Comparison of ENCODE assay signal across 25 cellular contexts in genomic region chr22:41913040-41913719, GRCh38. TPM values are rescaled to one million over a fixed set of nuclear protein-coding genes. Genes with fewer than 3 reads are reported as not detected.
DNase-seq lines count a peak whose midpoint lies in the region; ATAC-seq and TF ChIP-seq lines count a peak whose summit lies in the region.
"Had no signal": no experiment of that assay in that cellular context is flagged by ENCODE, and none has a peak within 500 bp of the region (broad histone marks: within the 10 kb centered on the region; RNA-seq: fewer than 3 reads in every experiment).

No MANE protein-coding gene starts in this region.

- no peak overlapping the region for H3K27ac Mint-ChIP-seq in activated naive CD4-positive, alpha-beta T cell treated with anti-CD3 and anti-CD28 coated beads, Interleukin-2, amount 50 U/mL, for 24 hours
- H3K27ac Mint-ChIP-seq in activated B cell treated with CpG ODN at 0.5 μM for 24 hours: peak overlapping the region; percentile 41
- peak overlapping the region; percentile 86 for H3K27ac Mint-ChIP-seq in memory B cell
- no peak overlapping the region for H3K27ac Mint-ChIP-seq in stimulated activated naive CD8-positive, alpha-beta T cell treated with anti-CD3 and anti-CD28 coated beads, Interleukin-15, Interleukin-2, amounts not matched to agents 100 ng/mL and 50 ng/mL, for 24 hours

- DNase-seq in activated naive CD4-positive, alpha-beta T cell (lab: John Stamatoyannopoulos, UW): no peak
- DNase-seq in activated B cell treated with CpG ODN at 0.5 μM for 24 hours: no peak
- DNase-seq in memory B cell (ENCODE audit: low spot score in 2 of 2): peak in 1 of 2 donors; percentile 27
- no peak for DNase-seq in COR-L47 (lab: John Stamatoyannopoulos, UW)
- DNase-seq: activated CD4-positive, alpha-beta T cell treated with anti-CD3 and anti-CD28 coated beads for 1 hour; activated CD8-positive, alpha-beta memory T cell treated with anti-CD3 and anti-CD28 coated beads, Interleukin-2, amount 50 U/mL, for 48 hours; amygdala; central memory CD4-positive, alpha-beta T cell; NCI-H1048; NCI-H2107; NCI-H526; SIG-M5; sigmoid colon; stimulated activated CD4-positive, alpha-beta T cell treated with anti-CD3 and anti-CD28 coated beads, Interleukin-1b, Interleukin-23, amount 100 ng/mL, for 48 hours; T-helper 9 cell; testis had no signal

- CTCF ChIA-PET in activated B cell treated with CpG ODN at 0.5 μM for 24 hours (lab: Charles Lee): interaction anchor here (2.5 kb wide), 1 partner anchor 27 kb away, joined by 10 read pairs; no protein-coding TSS in a partner anchor

- H3K27me3 Mint-ChIP-seq in activated naive CD4-positive, alpha-beta T cell treated with anti-CD3 and anti-CD28 coated beads, Interleukin-2, amount 50 U/mL, for 24 hours: peaks cover 26% of the 10 kb centered on the region
- H3K27me3 Mint-ChIP-seq in activated B cell treated with CpG ODN at 0.5 μM for 24 hours (peaks cover 10% of the 10 kb centered on the region), memory B cell (peaks cover 10% of the 10 kb centered on the region)
- peaks cover 41% of the 10 kb centered on the region for H3K27me3 Mint-ChIP-seq in stimulated activated naive CD8-positive, alpha-beta T cell treated with anti-CD3 and anti-CD28 coated beads, Interleukin-15, Interleukin-2, amounts not matched to agents 100 ng/mL and 50 ng/mL, for 24 hours

- TF ChIP-seq CTCF in activated B cell treated with CpG ODN at 0.5 μM for 24 hours (IDR thresholded peaks at IDR 0.05): no peak

- H3K36me3 Mint-ChIP-seq in activated naive CD4-positive, alpha-beta T cell treated with anti-CD3 and anti-CD28 coated beads, Interleukin-2, amount 50 U/mL, for 24 hours: no peaks in the 10 kb centered on the region
- H3K36me3 Mint-ChIP-seq in activated B cell treated with CpG ODN at 0.5 μM for 24 hours (ENCODE audit: low read depth) (no peaks in the 10 kb centered on the region), memory B cell (peaks cover 1% of the 10 kb centered on the region)
- no peaks in the 10 kb centered on the region for H3K36me3 Mint-ChIP-seq in stimulated activated naive CD8-positive, alpha-beta T cell treated with anti-CD3 and anti-CD28 coated beads, Interleukin-15, Interleukin-2, amounts not matched to agents 100 ng/mL and 50 ng/mL, for 24 hours (ENCODE audit: low read depth)

- POLR2A ChIA-PET in activated B cell treated with CpG ODN at 0.5 μM for 24 hours (lab: Charles Lee): interaction anchor here (1.0 to 11.7 kb wide), 4 partner anchors 13 to 80 kb away, joined by 3 to 173 read pairs (median 46); partner anchors contain the start of genes SREBF2 and TNFRSF13C

- ATAC-seq in activated B cell treated with CpG ODN at 0.5 μM for 24 hours (ENCODE audit: low read depth) (no peak), memory B cell (ENCODE audit: low read depth) (no peak), esophagus mucosa (no peak), GM19395 (IDR thresholded peaks at IDR 0.05; ENCODE audit: unreplicated experiment) (no peak)
- ATAC-seq: K562 had no signal

- intact Hi-C loops in activated B cell treated with CpG ODN at 0.5 μM for 24 hours (cut with micrococcal nuclease): loop anchor here (2.0 kb wide), 1 partner anchor 22 kb away; no protein-coding TSS in a partner anchor

- H3K4me3 Mint-ChIP-seq in activated naive CD4-positive, alpha-beta T cell treated with anti-CD3 and anti-CD28 coated beads, Interleukin-2, amount 50 U/mL, for 24 hours: peak overlapping the region; percentile 49
- H3K4me3 Mint-ChIP-seq in activated B cell treated with CpG ODN at 0.5 μM for 24 hours (peak overlapping the region; percentile 75), memory B cell (peak overlapping the region; percentile 81)
- H3K4me3 Mint-ChIP-seq in stimulated activated naive CD8-positive, alpha-beta T cell treated with anti-CD3 and anti-CD28 coated beads, Interleukin-15, Interleukin-2, amounts not matched to agents 100 ng/mL and 50 ng/mL, for 24 hours: peak overlapping the region; percentile 37

- H3K9me3 Mint-ChIP-seq in activated naive CD4-positive, alpha-beta T cell treated with anti-CD3 and anti-CD28 coated beads, Interleukin-2, amount 50 U/mL, for 24 hours: no peaks in the 10 kb centered on the region
- H3K9me3 Mint-ChIP-seq in activated B cell treated with CpG ODN at 0.5 μM for 24 hours: no peaks in the 10 kb centered on the region
- H3K9me3 Mint-ChIP-seq in memory B cell: no peaks in the 10 kb centered on the region
- H3K9me3 Mint-ChIP-seq in stimulated activated naive CD8-positive, alpha-beta T cell treated with anti-CD3 and anti-CD28 coated beads, Interleukin-15, Interleukin-2, amounts not matched to agents 100 ng/mL and 50 ng/mL, for 24 hours: no peaks in the 10 kb centered on the region

- H3K4me1 Mint-ChIP-seq in activated naive CD4-positive, alpha-beta T cell treated with anti-CD3 and anti-CD28 coated beads, Interleukin-2, amount 50 U/mL, for 24 hours: peaks cover 30% of the 10 kb centered on the region
- H3K4me1 Mint-ChIP-seq in activated B cell treated with CpG ODN at 0.5 μM for 24 hours: peaks cover 66% of the 10 kb centered on the region
- peaks cover 47% of the 10 kb centered on the region for H3K4me1 Mint-ChIP-seq in memory B cell
- peaks cover 38% of the 10 kb centered on the region for H3K4me1 Mint-ChIP-seq in stimulated activated naive CD8-positive, alpha-beta T cell treated with anti-CD3 and anti-CD28 coated beads, Interleukin-15, Interleukin-2, amounts not matched to agents 100 ng/mL and 50 ng/mL, for 24 hours (ENCODE audit: low read depth)

RNA-seq across cellular contexts. Expression of gene SHISA8, which starts 1.7 kb away (rescaled TPM):
- total RNA-seq in activated B cell treated with CpG ODN at 0.5 μM for 24 hours (10.9 and 12.6 TPM in 2 replicates), esophagus mucosa (0.16 TPM)
- total RNA-seq: hepatocyte, kidney epithelial cell, mesenteric fat pad, omental fat pad, sigmoid colon had no signal

RNA-seq across cellular contexts. Expression of gene TNFRSF13C, which starts 13.4 kb away (rescaled TPM):
- 266 and 295 TPM in 2 replicates for total RNA-seq in activated B cell treated with CpG ODN at 0.5 μM for 24 hours
- 1.00 TPM for total RNA-seq in esophagus mucosa
- total RNA-seq: sigmoid colon had no signal

RNA-seq across cellular contexts. Expression of gene CENPM, which starts 33.8 kb away (rescaled TPM):
- total RNA-seq in activated B cell treated with CpG ODN at 0.5 μM for 24 hours (9.6 and 13.3 TPM in 2 replicates), esophagus mucosa (10.6 TPM)
- total RNA-seq: mesenteric fat pad had no signal

RNA-seq across cellular contexts. Expression of gene SEPTIN3, which starts 56.1 kb away (rescaled TPM):
- total RNA-seq in activated B cell treated with CpG ODN at 0.5 μM for 24 hours: 0.49 and 0.54 TPM in 2 replicates
- 0.24 TPM for total RNA-seq in esophagus mucosa
- total RNA-seq: K562 had no signal

Comparison
In these comparisons a context has a peak if more than half of its experiments do, and no peak if none do; other contexts are left out.
1. H3K27ac Mint-ChIP-seq: peak in activated B cell treated with CpG ODN at 0.5 μM for 24 hours (single experiment) and memory B cell (single experiment); none in activated naive CD4-positive, alpha-beta T cell treated with anti-CD3 and anti-CD28 coated beads, Interleukin-2, amount 50 U/mL, for 24 hours (single experiment) and stimulated activated naive CD8-positive, alpha-beta T cell treated with anti-CD3 and anti-CD28 coated beads, Interleukin-15, Interleukin-2, amounts not matched to agents 100 ng/mL and 50 ng/mL, for 24 hours (single experiment).
2. RNA of gene SHISA8, which starts 1.7 kb away (total RNA-seq): 10.9 to 12.6 TPM in activated B cell treated with CpG ODN at 0.5 μM for 24 hours; 0.16 TPM in esophagus mucosa (single experiment); every median in the first group is over 10 times any median in the second.
3. RNA of gene TNFRSF13C, which starts 13.4 kb away (total RNA-seq): 266 to 295 TPM in activated B cell treated with CpG ODN at 0.5 μM for 24 hours; 1.00 TPM in esophagus mucosa (single experiment); every median in the first group is over 100 times any median in the second.
4. Peak in every context shown above with its lines, with median percentiles within 50 percentile points of each other: H3K4me3 Mint-ChIP-seq.